Comparison of ENCODE assay signal across 8 cellular contexts in genomic region chr16:28403220-28404072, GRCh38. TPM values are rescaled to one million over a fixed set of nuclear protein-coding genes. Genes with fewer than 3 reads are reported as not detected.
DNase-seq lines count a peak whose midpoint lies in the region; ATAC-seq and TF ChIP-seq lines count a peak whose summit lies in the region.
"Not testable (repeated sequence)": the region's sequence is repeated elsewhere in the genome, so short reads cannot be mapped to it uniquely, and the experiment has no call there.

Gene EIF3CL, minus strand, starts transcription at chr16:28403841. Its CDS starts 223 bp downstream, at chr16:28403618.

- H3K27ac Mint-ChIP-seq in activated B cell treated with CpG ODN at 0.5 μM for 24 hours = not testable (repeated sequence)

- H3K27me3 Mint-ChIP-seq in activated B cell treated with CpG ODN at 0.5 μM for 24 hours = not testable (repeated sequence)

- not testable (repeated sequence) for H3K9me3 Mint-ChIP-seq in activated B cell treated with CpG ODN at 0.5 μM for 24 hours

- H3K9me3 ChIP-seq in A673 (ENCODE audit: low read depth, low read length, poor library complexity, severe bottlenecking); iPS-20b (ENCODE audit: insufficient read depth, low read depth, low read length); prostate gland: not testable (repeated sequence)

- BruUV-seq in A673 (replicated peaks; lab: Mats Ljungman, UMichigan) = TSS peak; percentile 35

- not testable (repeated sequence) for H3K27me3 ChIP-seq in A673 (replicated peaks; ENCODE audit: insufficient read depth, low read depth, low read length, poor library complexity); iPS-20b (ENCODE audit: insufficient read depth, low read length); prostate gland (replicated peaks; ENCODE audit: insufficient read depth)

- ATAC-seq in GM18873 (IDR thresholded peaks at IDR 0.05; ENCODE audit: low FRiP score, unreplicated experiment) (peak; percentile 88), HG02571 (IDR thresholded peaks at IDR 0.05; ENCODE audit: unreplicated experiment) (peak; percentile 98), HG03571 (IDR thresholded peaks at IDR 0.05; ENCODE audit: unreplicated experiment) (peak; percentile 92), activated B cell treated with CpG ODN at 0.5 μM for 24 hours (ENCODE audit: low read depth) (peak; percentile 99)

- DNase-seq in A673 (ENCODE audit: low spot score); activated B cell treated with CpG ODN at 0.5 μM for 24 hours; coronary artery (ENCODE audit: low spot score); prostate gland (ENCODE audit: low spot score): not testable (repeated sequence)

- WGBS in prostate gland = no CpG with 5 or more reads among the region's 66 CpGs

- H3K4me3 Mint-ChIP-seq in activated B cell treated with CpG ODN at 0.5 μM for 24 hours = peak within 1 kb of the TSS; percentile 75

- not testable (repeated sequence) for TF ChIP-seq CTCF in A673 (conservative IDR thresholded peaks at IDR 0.05; ENCODE audit: low read depth, low read length); activated B cell treated with CpG ODN at 0.5 μM for 24 hours (IDR thresholded peaks at IDR 0.05); coronary artery (IDR thresholded peaks at IDR 0.05); prostate gland (IDR thresholded peaks at IDR 0.05)

- not testable (repeated sequence) for H3K9ac ChIP-seq in iPS-20b (ENCODE audit: low read depth, low read length)

- H3K36me3 ChIP-seq in A673 (ENCODE audit: insufficient read depth, low read length, poor library complexity, severe bottlenecking); iPS-20b (ENCODE audit: insufficient read depth, low read depth, low read length); prostate gland: not testable (repeated sequence)

- not testable (repeated sequence) for TF ChIP-seq POLR2A in prostate gland (IDR thresholded peaks at IDR 0.05)

- not testable (repeated sequence) for H3K4me1 ChIP-seq in A673 (ENCODE audit: insufficient read depth, low read length, poor library complexity, severe bottlenecking); iPS-20b (ENCODE audit: insufficient read depth, low read length); prostate gland (replicated peaks)

- H3K4me1 Mint-ChIP-seq in activated B cell treated with CpG ODN at 0.5 μM for 24 hours = not testable (repeated sequence)

- H3K4me3 ChIP-seq in A673 (ENCODE audit: low read depth, low read length, poor library complexity, severe bottlenecking) = peak within 1 kb of the TSS; percentile 27
- H3K4me3 ChIP-seq in coronary artery = peak within 1 kb of the TSS; percentile 49
- H3K4me3 ChIP-seq in iPS-20b (ENCODE audit: low read length) = peak within 1 kb of the TSS; percentile 58; the same call in 1 of the 2 replicates
- H3K4me3 ChIP-seq in prostate gland = not testable (repeated sequence)

- H3K36me3 Mint-ChIP-seq in activated B cell treated with CpG ODN at 0.5 μM for 24 hours (ENCODE audit: low read depth) = not testable (repeated sequence)

- CTCF ChIA-PET in A673 (lab: Charles Lee); activated B cell treated with CpG ODN at 0.5 μM for 24 hours (lab: Charles Lee): not testable (repeated sequence)

- not testable (repeated sequence) for H3K27ac ChIP-seq in A673 (ENCODE audit: low read depth, low read length, poor library complexity, severe bottlenecking); coronary artery; iPS-20b (ENCODE audit: low read length); prostate gland

- intact Hi-C loops in A673 (cut with micrococcal nuclease; ENCODE audit: unreplicated experiment); activated B cell treated with CpG ODN at 0.5 μM for 24 hours (cut with micrococcal nuclease); prostate gland (cut with DNase I): not testable (repeated sequence)

- POLR2A ChIA-PET in A673 (lab: Charles Lee; ENCODE audit: low non-redundant PET); activated B cell treated with CpG ODN at 0.5 μM for 24 hours (lab: Charles Lee): not testable (repeated sequence)

RNA-seq across cellular contexts. Expression of gene EIF3CL, which starts in this region (rescaled TPM):
- 53.7 and 109 TPM in 2 replicates for total RNA-seq in A673 (2021)
- total RNA-seq in activated B cell treated with CpG ODN at 0.5 μM for 24 hours = 98.8 and 99.8 TPM in 2 replicates
- total RNA-seq in prostate gland = 100 to 1,000 TPM; 155 to 261 TPM
